In the genomic region with DNA sequence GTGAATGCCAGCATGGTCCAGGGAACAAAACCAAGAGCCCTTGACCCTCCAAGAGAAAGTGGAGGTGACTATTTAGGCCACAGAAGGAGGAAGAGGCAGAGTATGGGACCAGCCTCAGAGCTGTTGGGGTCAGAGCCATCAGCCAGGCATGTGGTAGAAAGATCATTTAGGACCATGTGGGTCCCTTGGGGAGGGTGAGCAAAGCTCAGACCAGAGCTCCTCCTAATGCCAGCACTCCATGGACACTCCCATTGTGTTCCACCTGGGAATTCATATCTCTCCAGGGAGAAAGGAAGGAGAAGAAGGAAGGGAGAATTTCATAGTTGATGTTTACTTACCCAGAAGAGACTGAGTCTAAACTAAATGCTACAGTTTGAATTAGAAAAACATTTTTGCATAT, we compare ENCODE assay signal across 15 cellular contexts.
"Had no signal": no experiment of that assay in that cellular context is flagged by ENCODE, and none has a peak within 500 bp of the region (broad histone marks: within the 10 kb centered on the region; RNA-seq: fewer than 3 reads in every experiment).

No MANE protein-coding gene starts in this region.

- H3K4me1 ChIP-seq: left lung, prostate gland, transverse colon had no signal

- H3K27ac Mint-ChIP-seq: brain; dendritic cell treated with granulocyte-macrophage colony-stimulating factor and Interleukin-4, amounts not matched to agents 40 ng/mL and 50 ng/mL, for 4 days; effector memory CD8-positive, alpha-beta T cell; memory B cell; nephron; stimulated activated naive B cell treated with anti-CD40 and anti-IgM and Interleukin-4, amounts not matched to agents 10 μg/mL and 1 μg/mL and 100 μg/mL, for 72 hours had no signal

- H3K27ac ChIP-seq: left lung, prostate gland, transverse colon had no signal

- H3K36me3 Mint-ChIP-seq: brain; stimulated activated naive B cell treated with anti-CD40 and anti-IgM and Interleukin-4, amounts not matched to agents 10 μg/mL and 1 μg/mL and 100 μg/mL, for 72 hours had no signal

- H3K4me3 ChIP-seq: left lung, prostate gland, transverse colon had no signal

- H3K36me3 ChIP-seq: left lung, prostate gland, transverse colon had no signal

- H3K4me3 Mint-ChIP-seq: brain; dendritic cell treated with granulocyte-macrophage colony-stimulating factor and Interleukin-4, amounts not matched to agents 40 ng/mL and 50 ng/mL, for 4 days; effector memory CD8-positive, alpha-beta T cell; memory B cell; nephron; stimulated activated naive B cell treated with anti-CD40 and anti-IgM and Interleukin-4, amounts not matched to agents 10 μg/mL and 1 μg/mL and 100 μg/mL, for 72 hours had no signal

- DNase-seq: activated CD4-positive, alpha-beta T cell treated with anti-CD3 and anti-CD28 coated beads for 4 hours; activated CD8-positive, alpha-beta memory T cell treated with anti-CD3 and anti-CD28 coated beads for 24 hours; activated naive CD4-positive, alpha-beta T cell treated with Interleukin-2 at 50 U/mL for 16 hours; effector memory CD8-positive, alpha-beta T cell; islet precursor cell; left lung; occipital lobe; stimulated activated CD4-positive, alpha-beta T cell treated with anti-CD3 and anti-CD28 coated beads, Interleukin-2, amount 100 ng/mL, for 24 hours; stimulated activated naive B cell treated with anti-CD40 and anti-IgM and Interleukin-4, amounts not matched to agents 10 μg/mL and 1 μg/mL and 100 μg/mL, for 72 hours; transverse colon had no signal

- H3K9me3 ChIP-seq: prostate gland, transverse colon had no signal

- H3K4me1 Mint-ChIP-seq: nephron had no signal

- H3K9me3 Mint-ChIP-seq: dendritic cell treated with granulocyte-macrophage colony-stimulating factor and Interleukin-4, amounts not matched to agents 40 ng/mL and 50 ng/mL, for 4 days; effector memory CD8-positive, alpha-beta T cell; nephron had no signal
